1 cellular context compared by ENCODE assay signal in genomic region chr3:15796771-15797599, GRCh38.
TF ChIP-seq lines count a peak whose summit lies in the region.

No MANE protein-coding gene starts in this region.

TF ChIP-seq in K562, 482 proteins besides CTCF, POLR2A, EP300 and RAD21 (continued from another document and continues in another):
- TF ChIP-seq, protein P1, sequence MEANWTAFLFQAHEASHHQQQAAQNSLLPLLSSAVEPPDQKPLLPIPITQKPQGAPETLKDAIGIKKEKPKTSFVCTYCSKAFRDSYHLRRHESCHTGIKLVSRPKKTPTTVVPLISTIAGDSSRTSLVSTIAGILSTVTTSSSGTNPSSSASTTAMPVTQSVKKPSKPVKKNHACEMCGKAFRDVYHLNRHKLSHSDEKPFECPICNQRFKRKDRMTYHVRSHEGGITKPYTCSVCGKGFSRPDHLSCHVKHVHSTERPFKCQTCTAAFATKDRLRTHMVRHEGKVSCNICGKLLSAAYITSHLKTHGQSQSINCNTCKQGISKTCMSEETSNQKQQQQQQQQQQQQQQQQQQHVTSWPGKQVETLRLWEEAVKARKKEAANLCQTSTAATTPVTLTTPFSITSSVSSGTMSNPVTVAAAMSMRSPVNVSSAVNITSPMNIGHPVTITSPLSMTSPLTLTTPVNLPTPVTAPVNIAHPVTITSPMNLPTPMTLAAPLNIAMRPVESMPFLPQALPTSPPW (CRISPR knock-in tag; IDR thresholded peaks at IDR 0.05) = no peak
- TF ChIP-seq MTF1 (CRISPR knock-in tag; IDR thresholded peaks at IDR 0.05; ENCODE audit: borderline replicate concordance) (no peak), SREBF1 (IDR thresholded peaks at IDR 0.05; ENCODE audit: borderline replicate concordance, low read depth, low read length) (no peak), ZNF318 (IDR thresholded peaks at IDR 0.05; ENCODE audit: borderline replicate concordance in 1 of 2, low read depth in 1 of 2) (no peak), SMARCA4 (IDR thresholded peaks at IDR 0.05) (peak; percentile 34; the same call in 1 of the 2 replicates), NR2C2 (CRISPR knock-in tag; IDR thresholded peaks at IDR 0.05) (no peak), NR2C2 (tag; IDR thresholded peaks at IDR 0.05) (no peak), RFX7 (CRISPR knock-in tag; IDR thresholded peaks at IDR 0.05) (0 out of 2 replicates have a peak, but pooled peaks have one; percentile 61), BCOR (IDR thresholded peaks at IDR 0.05) (no peak), NCOR1 (IDR thresholded peaks at IDR 0.05) (0 out of 2 replicates have a peak, but pooled peaks have one; percentile 9), NEUROD1 (IDR thresholded peaks at IDR 0.05; ENCODE audit: borderline replicate concordance, low read depth, low read length, partially characterized antibody) (no peak), MAFG (tag; conservative IDR thresholded peaks at IDR 0.05) (no peak), RB1 (IDR thresholded peaks at IDR 0.05; ENCODE audit: low read depth) (no peak), NBN (IDR thresholded peaks at IDR 0.05; ENCODE audit: low read depth) (peak; percentile 59; the same call in 1 of the 2 replicates), NCOA1 (IDR thresholded peaks at IDR 0.05; ENCODE audit: low read depth) (no peak), NFXL1 (CRISPR knock-in tag; IDR thresholded peaks at IDR 0.05) (no peak), THRA (IDR thresholded peaks at IDR 0.05) (no peak), FUS (optimal IDR thresholded peaks at IDR 0.05; ENCODE audit: low read depth, low read length) (no peak), TARDBP (IDR thresholded peaks at IDR 0.05) (no peak), U2AF2 (optimal IDR thresholded peaks at IDR 0.05; ENCODE audit: low read depth, low read length) (no peak), ZNF184 (CRISPR knock-in tag; IDR thresholded peaks at IDR 0.05) (no peak), ZMIZ1 (IDR thresholded peaks at IDR 0.05; ENCODE audit: low read depth in 2 of 2, low read length in 2 of 2) (no peak), BACH1 (tag; IDR thresholded peaks at IDR 0.05) (0 out of 2 replicates have a peak, but pooled peaks have one; percentile 10), AFF1 (IDR thresholded peaks at IDR 0.05; ENCODE audit: low read depth in 1 of 2, partially characterized antibody in 2 of 2) (peak in 1 of 2 experiments; percentile 45), ZNF766 (CRISPR knock-in tag; conservative IDR thresholded peaks at IDR 0.05) (0 out of 2 replicates have a peak, but pooled peaks have one; percentile 39), SRF (CRISPR knock-in tag; IDR thresholded peaks at IDR 0.05) (no peak), MYNN (IDR thresholded peaks at IDR 0.05) (0 out of 2 replicates have a peak, but pooled peaks have one; percentile 5), MYNN (CRISPR knock-in tag; IDR thresholded peaks at IDR 0.05) (no peak), NFE2L1 (tag; IDR thresholded peaks at IDR 0.05; ENCODE audit: borderline replicate concordance, low read depth) (no peak)
- TF ChIP-seq, protein P2, sequence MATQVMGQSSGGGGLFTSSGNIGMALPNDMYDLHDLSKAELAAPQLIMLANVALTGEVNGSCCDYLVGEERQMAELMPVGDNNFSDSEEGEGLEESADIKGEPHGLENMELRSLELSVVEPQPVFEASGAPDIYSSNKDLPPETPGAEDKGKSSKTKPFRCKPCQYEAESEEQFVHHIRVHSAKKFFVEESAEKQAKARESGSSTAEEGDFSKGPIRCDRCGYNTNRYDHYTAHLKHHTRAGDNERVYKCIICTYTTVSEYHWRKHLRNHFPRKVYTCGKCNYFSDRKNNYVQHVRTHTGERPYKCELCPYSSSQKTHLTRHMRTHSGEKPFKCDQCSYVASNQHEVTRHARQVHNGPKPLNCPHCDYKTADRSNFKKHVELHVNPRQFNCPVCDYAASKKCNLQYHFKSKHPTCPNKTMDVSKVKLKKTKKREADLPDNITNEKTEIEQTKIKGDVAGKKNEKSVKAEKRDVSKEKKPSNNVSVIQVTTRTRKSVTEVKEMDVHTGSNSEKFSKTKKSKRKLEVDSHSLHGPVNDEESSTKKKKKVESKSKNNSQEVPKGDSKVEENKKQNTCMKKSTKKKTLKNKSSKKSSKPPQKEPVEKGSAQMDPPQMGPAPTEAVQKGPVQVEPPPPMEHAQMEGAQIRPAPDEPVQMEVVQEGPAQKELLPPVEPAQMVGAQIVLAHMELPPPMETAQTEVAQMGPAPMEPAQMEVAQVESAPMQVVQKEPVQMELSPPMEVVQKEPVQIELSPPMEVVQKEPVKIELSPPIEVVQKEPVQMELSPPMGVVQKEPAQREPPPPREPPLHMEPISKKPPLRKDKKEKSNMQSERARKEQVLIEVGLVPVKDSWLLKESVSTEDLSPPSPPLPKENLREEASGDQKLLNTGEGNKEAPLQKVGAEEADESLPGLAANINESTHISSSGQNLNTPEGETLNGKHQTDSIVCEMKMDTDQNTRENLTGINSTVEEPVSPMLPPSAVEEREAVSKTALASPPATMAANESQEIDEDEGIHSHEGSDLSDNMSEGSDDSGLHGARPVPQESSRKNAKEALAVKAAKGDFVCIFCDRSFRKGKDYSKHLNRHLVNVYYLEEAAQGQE (CRISPR knock-in tag; IDR thresholded peaks at IDR 0.05; ENCODE audit: low read depth) = no peak
- TF ChIP-seq, protein P3, sequence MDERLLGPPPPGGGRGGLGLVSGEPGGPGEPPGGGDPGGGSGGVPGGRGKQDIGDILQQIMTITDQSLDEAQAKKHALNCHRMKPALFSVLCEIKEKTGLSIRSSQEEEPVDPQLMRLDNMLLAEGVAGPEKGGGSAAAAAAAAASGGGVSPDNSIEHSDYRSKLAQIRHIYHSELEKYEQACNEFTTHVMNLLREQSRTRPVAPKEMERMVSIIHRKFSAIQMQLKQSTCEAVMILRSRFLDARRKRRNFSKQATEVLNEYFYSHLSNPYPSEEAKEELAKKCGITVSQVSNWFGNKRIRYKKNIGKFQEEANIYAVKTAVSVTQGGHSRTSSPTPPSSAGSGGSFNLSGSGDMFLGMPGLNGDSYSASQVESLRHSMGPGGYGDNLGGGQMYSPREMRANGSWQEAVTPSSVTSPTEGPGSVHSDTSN (CRISPR knock-in tag; IDR thresholded peaks at IDR 0.05; ENCODE audit: low read depth) = no peak
- TF ChIP-seq, protein P3 (tag; conservative IDR thresholded peaks at IDR 0.05; ENCODE audit: low read depth) = no peak
